1 cellular context compared by ENCODE assay signal in genomic region chr2:230412369-230412706, GRCh38.
TF ChIP-seq lines count a peak whose summit lies in the region.

No MANE protein-coding gene starts in this region.

TF ChIP-seq in WTC11, 78 proteins besides CTCF, POLR2A, EP300 and RAD21 (continued from another document):
- TF ChIP-seq, protein P1, sequence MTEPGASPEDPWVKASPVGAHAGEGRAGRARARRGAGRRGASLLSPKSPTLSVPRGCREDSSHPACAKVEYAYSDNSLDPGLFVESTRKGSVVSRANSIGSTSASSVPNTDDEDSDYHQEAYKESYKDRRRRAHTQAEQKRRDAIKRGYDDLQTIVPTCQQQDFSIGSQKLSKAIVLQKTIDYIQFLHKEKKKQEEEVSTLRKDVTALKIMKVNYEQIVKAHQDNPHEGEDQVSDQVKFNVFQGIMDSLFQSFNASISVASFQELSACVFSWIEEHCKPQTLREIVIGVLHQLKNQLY (CRISPR knock-in tag; IDR thresholded peaks at IDR 0.05), result no peak
- no peak for TF ChIP-seq SOX15 (CRISPR knock-in tag; IDR thresholded peaks at IDR 0.05)
